14 cellular contexts compared by ENCODE assay signal in genomic region chr1:231929311-231929710, GRCh38.
DNase-seq lines count a peak whose midpoint lies in the region; ATAC-seq and TF ChIP-seq lines count a peak whose summit lies in the region.
"Had no signal": no experiment of that assay in that cellular context is flagged by ENCODE, and none has a peak within 500 bp of the region (broad histone marks: within the 10 kb centered on the region; RNA-seq: fewer than 3 reads in every experiment).

No MANE protein-coding gene starts in this region.

- no peak for ATAC-seq in GM18502 (IDR thresholded peaks at IDR 0.05; ENCODE audit: poor library complexity, unreplicated experiment)
- ATAC-seq: GM12878 had no signal

- H3K4me1 ChIP-seq in SJCRH30, result peaks cover 15% of the 10 kb centered on the region
- H3K4me1 ChIP-seq: colonic mucosa had no signal

- no peaks in the 10 kb centered on the region for H3K9me3 ChIP-seq in SJCRH30 (replicated peaks)
- H3K9me3 ChIP-seq: colonic mucosa had no signal

- H3K36me3 ChIP-seq in SJCRH30, result no peaks in the 10 kb centered on the region
- H3K36me3 ChIP-seq: colonic mucosa had no signal

- no peak overlapping the region for H3K4me3 ChIP-seq in SJCRH30
- H3K4me3 ChIP-seq in fibroblast of villous mesenchyme (ENCODE audit: low read depth, low read length), result no peak overlapping the region
- H3K4me3 ChIP-seq: colonic mucosa, GM12878 had no signal

- no peaks in the 10 kb centered on the region for H3K27me3 ChIP-seq in SJCRH30
- H3K27me3 ChIP-seq: colonic mucosa had no signal

- peak; percentile 30 to 78 (median 58) for DNase-seq in NCI-H1417 (lab: John Stamatoyannopoulos, UW)
- no peak for DNase-seq in NCI-H1417 treated with DMSO at 0.1 percent for 48 hours (lab: John Stamatoyannopoulos, UW)
- no peak for DNase-seq in SJCRH30
- peak; percentile 68 for DNase-seq in fibroblast of villous mesenchyme (ENCODE audit: low read depth)
- DNase-seq in retina, result peak; percentile 79
- no peak for DNase-seq in activated CD4-positive, CD25-positive, alpha-beta regulatory T cell treated with anti-CD3 and anti-CD28 coated beads, Interleukin-2, amount 50 U/mL, for 72 hours
- no peak for DNase-seq in stimulated activated CD4-positive, alpha-beta T cell treated with anti-CD3 and anti-CD28 coated beads, Interleukin-1b, Interleukin-23, amount 100 ng/mL, for 48 hours
- DNase-seq: activated CD8-positive, alpha-beta memory T cell treated with anti-CD3 and anti-CD28 coated beads for 24 hours; colonic mucosa; GOT3; OCI-M1 had no signal

- TF ChIP-seq CTCF in fibroblast of villous mesenchyme (IDR thresholded peaks at IDR 0.05; ENCODE audit: insufficient read depth, low read depth, low read length), result no peak

- H3K27ac ChIP-seq in SJCRH30, result peak overlapping the region; percentile 12; the same call in 1 of the 2 replicates
- H3K27ac ChIP-seq: 22Rv1, colonic mucosa had no signal

Comparison
In these comparisons a context has a peak if more than half of its experiments do, and no peak if none do; other contexts are left out.
1. DNase-seq: peak in NCI-H1417 (3 of 3), fibroblast of villous mesenchyme (single experiment) and retina (single experiment); none in NCI-H1417 treated with DMSO at 0.1 percent for 48 hours (single experiment), SJCRH30 (0 of 2), activated CD4-positive, CD25-positive, alpha-beta regulatory T cell treated with anti-CD3 and anti-CD28 coated beads, Interleukin-2, amount 50 U/mL, for 72 hours (single experiment) and stimulated activated CD4-positive, alpha-beta T cell treated with anti-CD3 and anti-CD28 coated beads, Interleukin-1b, Interleukin-23, amount 100 ng/mL, for 48 hours (single experiment).